25 cellular contexts compared by ENCODE assay signal in genomic region chr11:123084454-123084853, GRCh38. TPM values are rescaled to one million over a fixed set of nuclear protein-coding genes. Genes with fewer than 3 reads are reported as not detected.
DNase-seq lines count a peak whose midpoint lies in the region; ATAC-seq and TF ChIP-seq lines count a peak whose summit lies in the region.
"Had no signal": no experiment of that assay in that cellular context is flagged by ENCODE, and none has a peak within 500 bp of the region (broad histone marks: within the 10 kb centered on the region; RNA-seq: fewer than 3 reads in every experiment).

No MANE protein-coding gene starts in this region.

- H3K4me2 ChIP-seq in PC-3 (ENCODE audit: low read length), result no peak overlapping the region
- H3K4me2 ChIP-seq: GM23338 had no signal

- no peak overlapping the region for H3K4me3 Mint-ChIP-seq in activated CD4-positive, alpha-beta T cell treated with anti-CD3 and anti-CD28 coated beads, Interleukin-2, amount 10 ng/mL, durations not matched to agents 24 days and 14 days
- H3K4me3 Mint-ChIP-seq: activated B cell treated with CpG ODN at 0.5 μM for 24 hours, GM23338 had no signal

- intact Hi-C loops in activated CD4-positive, alpha-beta T cell treated with anti-CD3 and anti-CD28 coated beads, Interleukin-2, amount 10 ng/mL, durations not matched to agents 24 days and 14 days (cut with micrococcal nuclease), result loop anchor here (10.0 kb wide), 1 partner anchor 370 kb away; no protein-coding TSS in a partner anchor
- intact Hi-C loops in PC-3 (cut with micrococcal nuclease) (no loop called here), esophagus muscularis mucosa (cut with DNase I) (no loop called here), spleen (cut with DNase I; ENCODE audit: low total_unique reads) (no loop called here)

- H3K27ac Mint-ChIP-seq in activated CD4-positive, alpha-beta T cell treated with anti-CD3 and anti-CD28 coated beads, Interleukin-2, amount 10 ng/mL, durations not matched to agents 24 days and 14 days, result peak overlapping the region; percentile 45
- H3K27ac Mint-ChIP-seq: activated B cell treated with CpG ODN at 0.5 μM for 24 hours, GM23338 had no signal

- H3K9me3 ChIP-seq in PC-3 (ENCODE audit: low read length) (no peaks in the 10 kb centered on the region), esophagus muscularis mucosa (no peaks in the 10 kb centered on the region), spleen (no peaks in the 10 kb centered on the region), HAP-1 (no peaks in the 10 kb centered on the region)
- H3K9me3 ChIP-seq: A549, body of pancreas, left lung, neutrophil had no signal

- H3K4me1 ChIP-seq in PC-3 (ENCODE audit: insufficient read depth, low read length) (peaks cover 18% of the 10 kb centered on the region), esophagus muscularis mucosa (peaks cover 17 to 34% (median 24%) of the 10 kb centered on the region in 4 donors), spleen (peaks cover 0 to 43% (median 19%) of the 10 kb centered on the region in 6 donors), HAP-1 (no peaks in the 10 kb centered on the region)

- H3K36me3 Mint-ChIP-seq in activated CD4-positive, alpha-beta T cell treated with anti-CD3 and anti-CD28 coated beads, Interleukin-2, amount 10 ng/mL, durations not matched to agents 24 days and 14 days (ENCODE audit: low read depth), result peaks cover 9% of the 10 kb centered on the region

- DNase-seq in activated CD4-positive, alpha-beta T cell treated with anti-CD3 and anti-CD28 coated beads, Interleukin-2, amount 10 ng/mL, durations not matched to agents 24 days and 14 days, result no peak
- DNase-seq in activated CD4-positive, alpha-beta T cell treated with anti-CD3 and anti-CD28 coated beads for 48 hours, result no peak
- DNase-seq in PC-3 (no peak), esophagus muscularis mucosa (ENCODE audit: extremely low spot score) (no peak), spleen (peak; percentile 14), HAP-1 (ENCODE audit: low spot score in 2 of 2) (no peak), GOT3 (lab: John Stamatoyannopoulos, UW) (no peak), RPMI8226 (no peak)
- DNase-seq: activated B cell treated with CpG ODN at 0.5 μM for 24 hours; activated CD8-positive, alpha-beta memory T cell treated with anti-CD3 and anti-CD28 coated beads for 24 hours; body of pancreas; GDM1; heart right ventricle; left lung; MV-4-11; NCI-H1694 treated with DMSO at 0.1 percent for 48 hours; NCI-H2227 treated with DMSO at 0.1 percent for 48 hours; NCI-H748 treated with DMSO at 0.1 percent for 48 hours; retina; SHP77 treated with DMSO at 0.1 percent for 48 hours had no signal

- no peaks in the 10 kb centered on the region for H3K27me3 ChIP-seq in PC-3 (ENCODE audit: low read length)
- H3K27me3 ChIP-seq in esophagus muscularis mucosa, result no peaks in the 10 kb centered on the region
- H3K27me3 ChIP-seq in spleen (replicated peaks in 1 of 7), result no peaks in the 10 kb centered on the region
- H3K27me3 ChIP-seq in HAP-1 (ENCODE audit: low read depth), result no peaks in the 10 kb centered on the region
- H3K27me3 ChIP-seq: body of pancreas, heart right ventricle, left lung, neutrophil had no signal

- peaks cover 14% of the 10 kb centered on the region for H3K36me3 ChIP-seq in PC-3 (ENCODE audit: low read depth, low read length)
- H3K36me3 ChIP-seq in esophagus muscularis mucosa, result peaks cover 0 to 41% (median 24%) of the 10 kb centered on the region in 4 donors
- peaks cover 0 to 4% (median 0%) of the 10 kb centered on the region in 6 donors for H3K36me3 ChIP-seq in spleen
- no peaks in the 10 kb centered on the region for H3K36me3 ChIP-seq in HAP-1 (replicated peaks)
- H3K36me3 ChIP-seq: heart right ventricle, left lung, neutrophil had no signal

- H2AFZ ChIP-seq in PC-3 (ENCODE audit: low read length), result no peak overlapping the region
- H2AFZ ChIP-seq: GM23338 had no signal

- H3K4me3 ChIP-seq in PC-3 (ENCODE audit: low read length) (no peak overlapping the region), esophagus muscularis mucosa (no peak overlapping the region), spleen (no peak overlapping the region), HAP-1 (no peak overlapping the region)
- H3K4me3 ChIP-seq: A549, body of pancreas, GM23338, heart right ventricle, K562, left lung had no signal

- H3K9ac ChIP-seq in PC-3 (ENCODE audit: low read length), result peak overlapping the region; percentile 13; the same call in 1 of the 2 replicates

- TF ChIP-seq POLR2A in esophagus muscularis mucosa (IDR thresholded peaks at IDR 0.05; ENCODE audit: low read depth), result no peak
- TF ChIP-seq POLR2A in spleen (IDR thresholded peaks at IDR 0.05), result no peak

- CTCF ChIA-PET in PC-3 (lab: Charles Lee), result interaction anchor here (0.6 kb wide), 1 partner anchor 162 kb away, joined by 5 read pairs; no protein-coding TSS in a partner anchor

- ATAC-seq in PC-3, result no peak
- ATAC-seq: GM23338 had no signal

- peaks cover 51% of the 10 kb centered on the region for H3K4me1 Mint-ChIP-seq in activated CD4-positive, alpha-beta T cell treated with anti-CD3 and anti-CD28 coated beads, Interleukin-2, amount 10 ng/mL, durations not matched to agents 24 days and 14 days
- H3K4me1 Mint-ChIP-seq: activated B cell treated with CpG ODN at 0.5 μM for 24 hours, GM23338 had no signal

- no peaks in the 10 kb centered on the region for H4K20me1 ChIP-seq in PC-3 (ENCODE audit: low read length)

- H3K27ac ChIP-seq in PC-3 (ENCODE audit: low read length) (peak overlapping the region; percentile 75), esophagus muscularis mucosa (replicated peaks in 1 of 4) (peak overlapping the region in 3 of 4 donors; percentile 39 to 70 (median 60)), spleen (peak overlapping the region in 2 of 8 donors; percentile 57 to 66)
- H3K27ac ChIP-seq: A549, neutrophil had no signal

- peaks cover 6% of the 10 kb centered on the region for H3F3A ChIP-seq in PC-3 (ENCODE audit: low read length, unreplicated experiment)

- no peaks in the 10 kb centered on the region for H3K27me3 Mint-ChIP-seq in activated CD4-positive, alpha-beta T cell treated with anti-CD3 and anti-CD28 coated beads, Interleukin-2, amount 10 ng/mL, durations not matched to agents 24 days and 14 days
- H3K27me3 Mint-ChIP-seq: activated B cell treated with CpG ODN at 0.5 μM for 24 hours had no signal

- 97% methylated on average over 7 of the region's 7 CpGs for WGBS in esophagus muscularis mucosa
- WGBS in spleen, 5 donors, result 97 to 100% (median 98%) methylated on average over 7 of the region's 7 CpGs

- no peak for TF ChIP-seq CTCF in PC-3 (conservative IDR thresholded peaks at IDR 0.05; ENCODE audit: low read depth, low read length)
- no peak for TF ChIP-seq CTCF in esophagus muscularis mucosa (IDR thresholded peaks at IDR 0.05)
- no peak for TF ChIP-seq CTCF in spleen (IDR thresholded peaks at IDR 0.05 in 8 of 11, conservative IDR thresholded peaks at IDR 0.05 in 3 of 11)

- H3K79me2 ChIP-seq in PC-3 (ENCODE audit: low read length), result no peaks in the 10 kb centered on the region

- BruUV-seq in PC-3 (replicated peaks; lab: Mats Ljungman, UMichigan), result no TSS peak

- POLR2A ChIA-PET in PC-3 (lab: Charles Lee; ENCODE audit: unreplicated experiment), result no interaction called here

- no peaks in the 10 kb centered on the region for H3K9me2 ChIP-seq in PC-3 (replicated peaks; ENCODE audit: low read length)

- no peaks in the 10 kb centered on the region for H3K9me3 Mint-ChIP-seq in activated CD4-positive, alpha-beta T cell treated with anti-CD3 and anti-CD28 coated beads, Interleukin-2, amount 10 ng/mL, durations not matched to agents 24 days and 14 days
- H3K9me3 Mint-ChIP-seq: activated B cell treated with CpG ODN at 0.5 μM for 24 hours; activated T-helper 2 cell treated with anti-CD3 and anti-CD28 coated beads, Interferon-gamma antibody, Interleukin-2, Interleukin-4, amounts not matched to agents 10 μg/mL and 5 μg/mL and 100 μg/mL, durations not matched to agents 14 hours and 24 hours and 36 hours; GM23338 had no signal

- TF ChIP-seq EP300 in esophagus muscularis mucosa (IDR thresholded peaks at IDR 0.05), result no peak

- in situ Hi-C loops in HAP-1 (cut with MboI; ENCODE audit: low sequenced_read_pairs), result no loop called here

RNA-seq across cellular contexts. Expression of gene HSPA8, which starts 22.5 kb away (rescaled TPM):
- 4,739 and 4,820 TPM in 2 replicates for total RNA-seq in activated CD4-positive, alpha-beta T cell treated with anti-CD3 and anti-CD28 coated beads, Interleukin-2, amount 10 ng/mL, durations not matched to agents 24 days and 14 days
- total RNA-seq in PC-3 (2014; rRNA removed) (2,396 and 2,484 TPM in 2 replicates), esophagus muscularis mucosa (1,000 to 10,000 TPM in 3 of 4 donors, 100 to 1,000 TPM in 1; 982 to 1,379 (median 1,192) TPM), spleen (1,000 to 10,000 TPM in 1 of 7 donors, 100 to 1,000 TPM in 6; 550 to 1,026 (median 678) TPM)
- 100 to 1,000 TPM; 110 to 369 (median 156) TPM for polyA plus RNA-seq in spleen
